8 cellular contexts compared by ENCODE assay signal in the genomic region with DNA sequence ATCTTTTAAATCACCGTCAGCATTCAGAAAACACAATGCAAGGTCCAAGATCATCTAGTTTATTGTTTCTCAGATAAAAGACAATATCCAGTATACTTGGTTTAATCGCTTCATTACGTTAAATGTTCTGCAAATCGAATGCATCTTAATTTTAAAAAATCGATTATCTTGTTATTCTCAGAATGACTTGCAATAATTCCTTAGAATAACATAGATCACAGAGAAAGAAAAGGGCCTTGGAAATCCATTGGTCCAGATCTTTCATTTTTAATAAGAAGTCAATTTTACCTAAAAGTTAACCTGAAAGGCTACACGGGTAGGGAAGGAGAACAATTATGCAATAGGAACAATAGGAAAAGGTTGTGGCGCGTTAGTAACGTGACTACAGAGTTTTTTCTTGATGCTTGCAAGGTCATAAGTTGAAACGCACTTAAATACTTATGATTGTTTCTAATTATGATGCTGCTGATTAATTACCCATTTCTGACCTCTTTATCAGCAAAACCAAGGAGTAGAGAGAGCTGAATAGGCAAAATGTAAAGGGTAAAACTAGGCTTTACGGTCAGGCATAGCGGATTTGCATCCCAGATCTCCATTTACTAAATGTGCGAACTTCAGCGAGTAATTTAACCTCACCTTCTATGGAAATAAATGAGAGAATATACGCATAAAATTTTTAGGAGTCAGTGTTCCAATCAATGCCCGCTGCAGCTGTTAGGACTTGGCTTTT. TPM values are rescaled to one million over a fixed set of nuclear protein-coding genes. Genes with fewer than 3 reads are reported as not detected.
DNase-seq lines count a peak whose midpoint lies in the region; ATAC-seq and TF ChIP-seq lines count a peak whose summit lies in the region.

No MANE protein-coding gene starts in this region.

- no peak for TF ChIP-seq CTCF in CD8-positive, alpha-beta T cell (IDR thresholded peaks at IDR 0.05)
- TF ChIP-seq CTCF in NB4 (IDR thresholded peaks at IDR 0.05; ENCODE audit: low read depth, low read length): no peak
- TF ChIP-seq CTCF in neutrophil (IDR thresholded peaks at IDR 0.05): no peak

- H3K27me3 ChIP-seq in CD8-positive, alpha-beta T cell (ENCODE audit: insufficient read depth, low read length): no peaks in the 10 kb centered on the region
- no peaks in the 10 kb centered on the region for H3K27me3 ChIP-seq in neutrophil

- no peaks in the 10 kb centered on the region for H3K9me3 Mint-ChIP-seq in CD8-positive, alpha-beta T cell
- H3K9me3 Mint-ChIP-seq in effector memory CD8-positive, alpha-beta T cell: no peaks in the 10 kb centered on the region

- no peak for TF ChIP-seq POLR2A in NB4 (IDR thresholded peaks at IDR 0.05; ENCODE audit: extremely low read depth, insufficient read length)

- peak overlapping the region; percentile 64 for H3K4me3 ChIP-seq in CD8-positive, alpha-beta T cell (ENCODE audit: low read depth, low read length)
- peak overlapping the region; percentile 97 for H3K4me3 ChIP-seq in NB4 (ENCODE audit: low read depth, low read length)
- H3K4me3 ChIP-seq in neutrophil (ENCODE audit: low read depth in 1 of 2, low read length in 1 of 2): peak overlapping the region; percentile 69 to 80

- H3K9me3 ChIP-seq in CD8-positive, alpha-beta T cell (ENCODE audit: low read length): no peaks in the 10 kb centered on the region
- no peaks in the 10 kb centered on the region for H3K9me3 ChIP-seq in neutrophil

- CTCF ChIA-PET in CD8-positive, alpha-beta T cell (lab: Charles Lee): no interaction called here

- peak overlapping the region; percentile 99 for H3K27ac Mint-ChIP-seq in CD8-positive, alpha-beta T cell
- H3K27ac Mint-ChIP-seq in effector memory CD8-positive, alpha-beta T cell: peak overlapping the region; percentile 95 to 97

- H3K4me1 Mint-ChIP-seq in CD8-positive, alpha-beta T cell (ENCODE audit: low read depth): peaks cover 50% of the 10 kb centered on the region
- peaks cover 22 to 39% of the 10 kb centered on the region in 2 donors for H3K4me1 Mint-ChIP-seq in effector memory CD8-positive, alpha-beta T cell (ENCODE audit: low read depth in 2 of 2)

- ATAC-seq in CD8-positive, alpha-beta T cell: no peak
- ATAC-seq in effector memory CD8-positive, alpha-beta T cell (replicated peaks): no peak
- no peak for ATAC-seq in GM21786 (IDR thresholded peaks at IDR 0.05; ENCODE audit: unreplicated experiment)

- peaks cover 10% of the 10 kb centered on the region for H3K36me3 Mint-ChIP-seq in CD8-positive, alpha-beta T cell
- peaks cover 14% of the 10 kb centered on the region for H3K36me3 Mint-ChIP-seq in effector memory CD8-positive, alpha-beta T cell (ENCODE audit: insufficient read depth)

- no peak for DNase-seq in CD8-positive, alpha-beta T cell
- DNase-seq in NB4 (ENCODE audit: low read depth): peak; percentile 27
- DNase-seq in effector memory CD8-positive, alpha-beta T cell: no peak
- no peak for DNase-seq in UCSD-AML1 (lab: John Stamatoyannopoulos, UW; ENCODE audit: unreplicated experiment)
- DNase-seq in stimulated activated CD4-positive, alpha-beta T cell treated with anti-CD3 and anti-CD28 coated beads, Interleukin-4, amount 100 ng/mL, for 24 hours: no peak
- DNase-seq in 8988T: no peak

- POLR2A ChIA-PET in CD8-positive, alpha-beta T cell (lab: Charles Lee): interaction anchor here (0.9 to 1.0 kb wide), 2 partner anchors 94 to 115 kb away, joined by 3 to 4 read pairs; partner anchors contain the start of gene CDC42SE2

- H3K4me3 Mint-ChIP-seq in CD8-positive, alpha-beta T cell: peak overlapping the region; percentile 100
- H3K4me3 Mint-ChIP-seq in effector memory CD8-positive, alpha-beta T cell: peak overlapping the region; percentile 92 to 95

- intact Hi-C loops in CD8-positive, alpha-beta T cell (cut with DNase I, micrococcal nuclease): loop anchor here (2.0 to 10.0 kb wide), 6 partner anchors 39 to 1567 kb away; partner anchors contain the start of genes FNIP1 (in 2 of the 2), KIF3A (in 1 of the 2) and RAPGEF6 (in 1 of the 2)

- peak overlapping the region; percentile 44 for H3K27ac ChIP-seq in CD8-positive, alpha-beta T cell (ENCODE audit: low read depth, low read length)
- H3K27ac ChIP-seq in neutrophil: peak overlapping the region; percentile 86

- H3K27me3 Mint-ChIP-seq in CD8-positive, alpha-beta T cell (ENCODE audit: low read depth): no peaks in the 10 kb centered on the region
- H3K27me3 Mint-ChIP-seq in effector memory CD8-positive, alpha-beta T cell: no peaks in the 10 kb centered on the region

- H3K36me3 ChIP-seq in CD8-positive, alpha-beta T cell (ENCODE audit: insufficient read depth, low read length): no peaks in the 10 kb centered on the region
- no peaks in the 10 kb centered on the region for H3K36me3 ChIP-seq in neutrophil

- H3K4me1 ChIP-seq in CD8-positive, alpha-beta T cell (ENCODE audit: insufficient read depth, low read length): peaks cover 27% of the 10 kb centered on the region
- H3K4me1 ChIP-seq in neutrophil (ENCODE audit: control insufficient read depth in 1 of 2, insufficient read depth in 1 of 2, low read depth in 1 of 2, low read length in 1 of 2): peaks cover 24 to 30% of the 10 kb centered on the region in 2 experiments

RNA-seq across cellular contexts. Expression of gene LYRM7, which starts 0.8 kb away (rescaled TPM):
- total RNA-seq in CD8-positive, alpha-beta T cell: 1 to 10 TPM; 8.7 to 8.9 TPM

RNA-seq across cellular contexts. Expression of gene HINT1, which starts 4.9 kb away (rescaled TPM):
- 100 to 1,000 TPM; 243 to 252 TPM for total RNA-seq in CD8-positive, alpha-beta T cell
